26 cellular contexts compared by ENCODE assay signal in genomic region chr5:55523293-55523692, GRCh38.
"Had no signal": no experiment of that assay in that cellular context is flagged by ENCODE, and none has a peak within 500 bp of the region (broad histone marks: within the 10 kb centered on the region; RNA-seq: fewer than 3 reads in every experiment).

No MANE protein-coding gene starts in this region.

- H3K27ac ChIP-seq: brain microvascular endothelial cell, esophagus squamous epithelium, gastroesophageal sphincter, heart right ventricle had no signal

- DNase-seq: activated CD4-positive, alpha-beta memory T cell treated with anti-CD3 and anti-CD28 coated beads, Interleukin-2, amount 10 ng/mL, durations not matched to agents 7 days and 5 days; activated CD4-positive, alpha-beta T cell treated with anti-CD3 and anti-CD28 coated beads for 1 hour; activated CD4-positive, alpha-beta T cell treated with anti-CD3 and anti-CD28 coated beads for 4 hours; activated CD4-positive, alpha-beta T cell treated with anti-CD3 and anti-CD28 coated beads, Interleukin-2, amount 10 ng/mL, durations not matched to agents 7 days and 5 days; activated CD4-positive, alpha-beta T cell treated with anti-CD3 and anti-CD28 coated beads, Interleukin-2, amount 50 U/mL, for 4 hours; activated CD8-positive, alpha-beta memory T cell treated with anti-CD3 and anti-CD28 coated beads for 24 hours; activated effector memory CD4-positive, alpha-beta T cell treated with Interleukin-2 at 50 U/mL for 16 hours; activated gamma-delta T cell treated with Interleukin-2 at 50 U/mL for 16 hours; activated naive CD4-positive, alpha-beta T cell treated with anti-CD3 and anti-CD28 coated beads, Interleukin-2, amount 50 U/mL, for 16 hours; activated naive CD4-positive, alpha-beta T cell treated with Interleukin-2 at 50 U/mL for 16 hours; activated T-cell treated with anti-CD3 and anti-CD28 coated beads, Interleukin-2, amount 50 U/mL, for 4 hours; amniotic stem cell; anterior cingulate cortex; brain microvascular endothelial cell; cortex of kidney; dermis blood vessel endothelial cell; effector CD4-positive, alpha-beta T cell; effector memory CD8-positive, alpha-beta T cell; erythroblast; esophagus squamous epithelium; foreskin melanocyte; heart right ventricle; T-helper 1 cell; T-helper 17 cell; T1000 had no signal

- H3K36me3 ChIP-seq: brain microvascular endothelial cell, esophagus squamous epithelium, gastroesophageal sphincter had no signal

- H3K9me3 ChIP-seq: esophagus squamous epithelium, gastroesophageal sphincter, heart right ventricle had no signal

- H3K27me3 ChIP-seq: brain microvascular endothelial cell, esophagus squamous epithelium, gastroesophageal sphincter, heart right ventricle had no signal

- H3K4me3 ChIP-seq: esophagus squamous epithelium, gastroesophageal sphincter, heart right ventricle had no signal
